Comparison of ENCODE assay signal across 12 cellular contexts in genomic region chr6:13404115-13404891, GRCh38.
DNase-seq lines count a peak whose midpoint lies in the region; ATAC-seq and TF ChIP-seq lines count a peak whose summit lies in the region.
"Had no signal": no experiment of that assay in that cellular context is flagged by ENCODE, and none has a peak within 500 bp of the region (broad histone marks: within the 10 kb centered on the region; RNA-seq: fewer than 3 reads in every experiment).

No MANE protein-coding gene starts in this region.

- POLR2A ChIA-PET in SK-N-SH (lab: Yijun Ruan, JAX) = no interaction called here

- no TSS peak for BruUV-seq in mammary epithelial cell (replicated peaks; lab: Mats Ljungman, UMichigan)

- H3K4me1 ChIP-seq in SK-N-SH (ENCODE audit: control insufficient read depth in 1 of 2, insufficient read depth in 2 of 2, low read depth in 1 of 2, low read length in 1 of 2) = peaks cover 0 to 11% of the 10 kb centered on the region in 2 experiments; a peak in 2 of 4 replicates
- H3K4me1 ChIP-seq in mammary epithelial cell (ENCODE audit: insufficient read depth, low read length) = peaks cover 36% of the 10 kb centered on the region
- peaks cover 0 to 71% (median 33%) of the 10 kb centered on the region in 4 donors for H3K4me1 ChIP-seq in tibial artery
- peaks cover 27% of the 10 kb centered on the region for H3K4me1 ChIP-seq in vagina

- ATAC-seq in SK-N-SH treated with all-trans-retinoic acid at 6 μM for 48 hours (no peak), left lobe of liver (peak; percentile 29)
- ATAC-seq: activated T-cell treated with anti-CD3 and anti-CD28 coated beads, Interleukin-2, amount 50 U/mL, for 72 hours had no signal

- no peak for TF ChIP-seq EP300 in SK-N-SH (IDR thresholded peaks at IDR 0.05; ENCODE audit: borderline replicate concordance in 1 of 2, low read depth in 1 of 2, low read length in 1 of 2)

- no peak overlapping the region; the same call in 1 of the 2 replicates for H3K4me2 ChIP-seq in SK-N-SH
- H3K4me2 ChIP-seq in mammary epithelial cell (ENCODE audit: insufficient read depth, low read depth, low read length) = peak overlapping the region; percentile 39

- H2AFZ ChIP-seq in SK-N-SH (ENCODE audit: low read depth) (peak overlapping the region; percentile 66), mammary epithelial cell (ENCODE audit: low read depth, low read length) (peak overlapping the region; percentile 16)

- CTCF ChIA-PET in SK-N-SH (lab: Yijun Ruan, JAX) (interaction anchor here (1.3 kb wide), 1 partner anchor 8 kb away, joined by 3 read pairs; no protein-coding TSS in a partner anchor), mammary epithelial cell (lab: Charles Lee; ENCODE audit: low non-redundant PET) (no interaction called here)

- DNase-seq in SK-N-SH (no peak), mammary epithelial cell (peak; percentile 33), left lobe of liver (ENCODE audit: low spot score) (peak; percentile 40), tibial artery (no peak), WERI-Rb-1 (no peak), SHP77 treated with DMSO at 0.1 percent for 48 hours (lab: John Stamatoyannopoulos, UW) (no peak), vagina (ENCODE audit: extremely low spot score in 2 of 2) (no peak)
- DNase-seq: activated T-cell treated with anti-CD3 and anti-CD28 coated beads, Interleukin-2, amount 50 U/mL, for 72 hours; naive B cell; NCI-H2227 treated with DMSO at 0.1 percent for 48 hours had no signal

- no peaks in the 10 kb centered on the region for H3K79me2 ChIP-seq in SK-N-SH (ENCODE audit: insufficient read depth)
- peaks cover 13% of the 10 kb centered on the region for H3K79me2 ChIP-seq in mammary epithelial cell (ENCODE audit: insufficient read depth, low read length)

- H3K9ac ChIP-seq in SK-N-SH = no peak overlapping the region
- no peak overlapping the region for H3K9ac ChIP-seq in mammary epithelial cell (ENCODE audit: insufficient read depth, low read length)

- intact Hi-C loops in mammary epithelial cell (cut with micrococcal nuclease) = no loop called here
- intact Hi-C loops in tibial artery (cut with DNase I; ENCODE audit: low total_unique reads) = no loop called here
- intact Hi-C loops in vagina (cut with DNase I) = no loop called here

- H3F3A ChIP-seq in SK-N-SH (replicated peaks; ENCODE audit: insufficient read depth) = no peaks in the 10 kb centered on the region

- in situ Hi-C loops in mammary epithelial cell (cut with MboI; ENCODE audit: low sequenced_read_pairs in 2 of 2) = no loop called here

- dilution Hi-C loops in mammary epithelial cell (cut with HindIII; ENCODE audit: low sequenced_read_pairs) = no loop called here

- TF ChIP-seq CTCF in SK-N-SH (IDR thresholded peaks at IDR 0.05) = no peak
- no peak for TF ChIP-seq CTCF in mammary epithelial cell (conservative IDR thresholded peaks at IDR 0.05 in 1 of 2, IDR thresholded peaks at IDR 0.05 in 1 of 2; ENCODE audit: extremely low read depth in 1 of 2, insufficient read depth in 1 of 2, low read depth in 1 of 2, low read length in 2 of 2)
- no peak for TF ChIP-seq CTCF in tibial artery (IDR thresholded peaks at IDR 0.05)
- no peak for TF ChIP-seq CTCF in WERI-Rb-1 (IDR thresholded peaks at IDR 0.05; ENCODE audit: low read depth, low read length)
- no peak for TF ChIP-seq CTCF in vagina (IDR thresholded peaks at IDR 0.05)

- WGBS in SK-N-SH (ENCODE audit: low lambda C conversion rate) = 86% methylated on average over 5 of the region's 5 CpGs
- 54% methylated on average over 5 of the region's 5 CpGs for WGBS in mammary epithelial cell (ENCODE audit: low coverage, missing lambda C conversion rate)

- H3K9me3 ChIP-seq in SK-N-SH (no peaks in the 10 kb centered on the region), mammary epithelial cell (replicated peaks; ENCODE audit: insufficient read depth, low read length) (no peaks in the 10 kb centered on the region), tibial artery (no peaks in the 10 kb centered on the region), WERI-Rb-1 (ENCODE audit: severe bottlenecking) (no peaks in the 10 kb centered on the region), vagina (no peaks in the 10 kb centered on the region)

- H3K27me3 ChIP-seq in SK-N-SH (ENCODE audit: insufficient read depth) = no peaks in the 10 kb centered on the region
- H3K27me3 ChIP-seq in mammary epithelial cell (ENCODE audit: insufficient read depth, low read length) = no peaks in the 10 kb centered on the region
- H3K27me3 ChIP-seq in tibial artery = no peaks in the 10 kb centered on the region
- H3K27me3 ChIP-seq in WERI-Rb-1 (ENCODE audit: insufficient read depth, low read depth, severe bottlenecking) = no peaks in the 10 kb centered on the region
- H3K27me3 ChIP-seq in vagina = no peaks in the 10 kb centered on the region

- no peak for TF ChIP-seq POLR2A in vagina (IDR thresholded peaks at IDR 0.05)

- no peaks in the 10 kb centered on the region for H3K9me2 ChIP-seq in SK-N-SH

- H3K4me3 ChIP-seq in SK-N-SH (ENCODE audit: low read depth in 2 of 2, low read length in 1 of 2) (no peak overlapping the region), mammary epithelial cell (replicated peaks in 1 of 3; ENCODE audit: insufficient read depth in 1 of 3, low read depth in 2 of 3, low read length in 3 of 3) (no peak overlapping the region), tibial artery (no peak overlapping the region), WERI-Rb-1 (ENCODE audit: low read depth, low read length) (no peak overlapping the region), vagina (no peak overlapping the region)

- H4K20me1 ChIP-seq in SK-N-SH (ENCODE audit: insufficient read depth) = no peaks in the 10 kb centered on the region
- H4K20me1 ChIP-seq in mammary epithelial cell (ENCODE audit: insufficient read depth, low read length) = no peaks in the 10 kb centered on the region

- H3K36me3 ChIP-seq in SK-N-SH (replicated peaks in 1 of 2; ENCODE audit: control insufficient read depth in 1 of 2, insufficient read depth in 2 of 2, low read length in 1 of 2) (no peaks in the 10 kb centered on the region), mammary epithelial cell (ENCODE audit: insufficient read depth, low read length) (no peaks in the 10 kb centered on the region), tibial artery (no peaks in the 10 kb centered on the region), WERI-Rb-1 (no peaks in the 10 kb centered on the region), vagina (no peaks in the 10 kb centered on the region)

- H3K27ac ChIP-seq in SK-N-SH (ENCODE audit: low read depth in 2 of 2, low read length in 1 of 2) (no peak overlapping the region), mammary epithelial cell (ENCODE audit: insufficient read depth, low read depth, low read length) (peak overlapping the region; percentile 8), tibial artery (peak overlapping the region; percentile 60 to 95), WERI-Rb-1 (no peak overlapping the region), vagina (no peak overlapping the region)
- H3K27ac ChIP-seq: 22Rv1 had no signal

- TF ChIP-seq RAD21 in SK-N-SH (IDR thresholded peaks at IDR 0.05; ENCODE audit: low read length) = no peak

TF ChIP-seq in SK-N-SH, 30 proteins besides CTCF, POLR2A, EP300 and RAD21 (continues in another document):
- TF ChIP-seq MEF2A (IDR thresholded peaks at IDR 0.05; ENCODE audit: borderline replicate concordance, low read depth) (no peak), RXRA (IDR thresholded peaks at IDR 0.05; ENCODE audit: borderline replicate concordance, low read depth) (no peak), FOXM1 (IDR thresholded peaks at IDR 0.05; ENCODE audit: low read depth) (no peak), CHD2 (IDR thresholded peaks at IDR 0.05; ENCODE audit: low read length, partially characterized antibody) (no peak), ELF1 (IDR thresholded peaks at IDR 0.05) (no peak), TAF1 (IDR thresholded peaks at IDR 0.05; ENCODE audit: borderline replicate concordance, low read depth, low read length) (no peak), JUND (IDR thresholded peaks at IDR 0.05) (no peak)
- TF ChIP-seq, protein P1, sequence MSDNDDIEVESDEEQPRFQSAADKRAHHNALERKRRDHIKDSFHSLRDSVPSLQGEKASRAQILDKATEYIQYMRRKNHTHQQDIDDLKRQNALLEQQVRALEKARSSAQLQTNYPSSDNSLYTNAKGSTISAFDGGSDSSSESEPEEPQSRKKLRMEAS (IDR thresholded peaks at IDR 0.05; ENCODE audit: low read depth) = no peak
- TF ChIP-seq, protein P2, sequence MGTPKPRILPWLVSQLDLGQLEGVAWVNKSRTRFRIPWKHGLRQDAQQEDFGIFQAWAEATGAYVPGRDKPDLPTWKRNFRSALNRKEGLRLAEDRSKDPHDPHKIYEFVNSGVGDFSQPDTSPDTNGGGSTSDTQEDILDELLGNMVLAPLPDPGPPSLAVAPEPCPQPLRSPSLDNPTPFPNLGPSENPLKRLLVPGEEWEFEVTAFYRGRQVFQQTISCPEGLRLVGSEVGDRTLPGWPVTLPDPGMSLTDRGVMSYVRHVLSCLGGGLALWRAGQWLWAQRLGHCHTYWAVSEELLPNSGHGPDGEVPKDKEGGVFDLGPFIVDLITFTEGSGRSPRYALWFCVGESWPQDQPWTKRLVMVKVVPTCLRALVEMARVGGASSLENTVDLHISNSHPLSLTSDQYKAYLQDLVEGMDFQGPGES (IDR thresholded peaks at IDR 0.05; ENCODE audit: low read depth, low read length) = no peak

TF ChIP-seq in SK-N-SH treated with all-trans-retinoic acid at 6 μM for 48 hours, 23 proteins besides CTCF, POLR2A, EP300 and RAD21 (continues in another document):
- no peak for TF ChIP-seq ZNF565 (CRISPR knock-in tag; conservative IDR thresholded peaks at IDR 0.05; ENCODE audit: low read depth)
- no peak for TF ChIP-seq GLIS3 (CRISPR knock-in tag; IDR thresholded peaks at IDR 0.05)
- no peak for TF ChIP-seq CSDC2 (CRISPR knock-in tag; IDR thresholded peaks at IDR 0.05)
- no peak for TF ChIP-seq ISL1 (CRISPR knock-in tag; IDR thresholded peaks at IDR 0.05)
- TF ChIP-seq TCF4 (CRISPR knock-in tag; IDR thresholded peaks at IDR 0.05; ENCODE audit: borderline replicate concordance) = no peak
- TF ChIP-seq, protein P3, sequence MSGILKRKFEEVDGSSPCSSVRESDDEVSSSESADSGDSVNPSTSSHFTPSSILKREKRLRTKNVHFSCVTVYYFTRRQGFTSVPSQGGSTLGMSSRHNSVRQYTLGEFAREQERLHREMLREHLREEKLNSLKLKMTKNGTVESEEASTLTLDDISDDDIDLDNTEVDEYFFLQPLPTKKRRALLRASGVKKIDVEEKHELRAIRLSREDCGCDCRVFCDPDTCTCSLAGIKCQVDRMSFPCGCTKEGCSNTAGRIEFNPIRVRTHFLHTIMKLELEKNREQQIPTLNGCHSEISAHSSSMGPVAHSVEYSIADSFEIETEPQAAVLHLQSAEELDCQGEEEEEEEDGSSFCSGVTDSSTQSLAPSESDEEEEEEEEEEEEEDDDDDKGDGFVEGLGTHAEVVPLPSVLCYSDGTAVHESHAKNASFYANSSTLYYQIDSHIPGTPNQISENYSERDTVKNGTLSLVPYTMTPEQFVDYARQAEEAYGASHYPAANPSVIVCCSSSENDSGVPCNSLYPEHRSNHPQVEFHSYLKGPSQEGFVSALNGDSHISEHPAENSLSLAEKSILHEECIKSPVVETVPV (CRISPR knock-in tag; IDR thresholded peaks at IDR 0.05) = no peak

Comparison
In these comparisons a context has a peak if more than half of its experiments do, and no peak if none do; other contexts are left out.
1. DNase-seq: peak in mammary epithelial cell (single experiment) and left lobe of liver (single experiment); none in SK-N-SH (single experiment), tibial artery (0 of 2), WERI-Rb-1 (single experiment), SHP77 treated with DMSO at 0.1 percent for 48 hours (single experiment) and vagina (0 of 2).
2. H3K27ac ChIP-seq: peak in mammary epithelial cell (single experiment) and tibial artery (2 of 2); none in SK-N-SH (0 of 2), WERI-Rb-1 (single experiment) and vagina (single experiment).